Comparison of ENCODE assay signal across 8 cellular contexts in the genomic region with DNA sequence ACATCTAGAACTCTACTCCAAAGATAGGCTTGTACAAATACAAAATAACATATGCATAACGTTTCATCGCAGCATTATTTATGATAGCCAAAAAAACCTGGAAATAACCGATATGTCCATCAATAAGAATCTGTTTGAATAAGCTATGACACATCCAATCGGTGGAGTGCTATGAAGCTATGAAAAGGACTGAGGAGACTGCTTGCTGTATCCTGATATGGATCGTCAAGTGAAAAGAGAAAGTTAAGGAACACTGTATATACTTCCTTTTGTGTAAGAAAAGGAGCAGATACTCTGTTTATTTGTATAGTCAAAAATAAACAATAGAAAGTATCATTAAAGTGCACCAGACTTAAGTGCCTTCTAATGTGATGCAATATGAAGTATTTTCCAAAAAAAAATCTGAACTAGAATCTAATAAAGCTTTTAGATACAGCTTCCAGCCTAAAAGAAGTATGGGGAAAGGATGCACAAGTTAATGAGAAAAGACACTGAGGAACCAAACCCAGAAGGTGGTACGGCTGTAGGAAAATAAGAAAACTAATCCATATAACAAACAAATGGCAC.
A peak's percentile ranks its signal among the peaks of the same experiment; 100 is the strongest.
DNase-seq lines count a peak whose midpoint lies in the region; ATAC-seq and TF ChIP-seq lines count a peak whose summit lies in the region.

No MANE protein-coding gene starts in this region.

- H3K27me3 ChIP-seq in HL-60 (ENCODE audit: insufficient read depth, poor library complexity, severe bottlenecking) (no peaks in the 10 kb centered on the region), muscle layer of duodenum (ENCODE audit: low read depth, low read length) (no peaks in the 10 kb centered on the region)

- no peaks in the 10 kb centered on the region for H3K9me3 ChIP-seq in muscle layer of duodenum (ENCODE audit: control insufficient read depth in 1 of 2, low read length in 2 of 2)

- no peak for ATAC-seq in GM18517 (IDR thresholded peaks at IDR 0.05; ENCODE audit: unreplicated experiment)
- no peak for ATAC-seq in GM19324 (IDR thresholded peaks at IDR 0.05; ENCODE audit: low FRiP score, unreplicated experiment)

- peaks cover 0 to 10% of the 10 kb centered on the region in 2 donors for H3K4me1 ChIP-seq in muscle layer of duodenum (ENCODE audit: control insufficient read depth in 1 of 2, insufficient read depth in 2 of 2, low read length in 2 of 2)

- no peak overlapping the region; the same call in 1 of the 2 replicates for H3K4me3 ChIP-seq in HL-60 (replicated peaks; ENCODE audit: insufficient read depth, low read length)
- H3K4me3 ChIP-seq in muscle layer of duodenum (ENCODE audit: low read depth in 1 of 2, low read length in 2 of 2): peak overlapping the region; percentile 64 to 67

- peaks cover 0 to 4% of the 10 kb centered on the region in 2 donors for H3K36me3 ChIP-seq in muscle layer of duodenum (ENCODE audit: control insufficient read depth in 1 of 2, insufficient read depth in 2 of 2, low read length in 2 of 2)

- no peak for TF ChIP-seq CTCF in 22Rv1 (IDR thresholded peaks at IDR 0.05)
- TF ChIP-seq CTCF in HL-60 (IDR thresholded peaks at IDR 0.05; ENCODE audit: insufficient read depth, low read length): no peak

- H3K27ac ChIP-seq in 22Rv1 (peak overlapping the region; percentile 88), HL-60 (replicated peaks) (peak overlapping the region; percentile 63), caudate nucleus (ENCODE audit: low read depth, low read length) (peak overlapping the region; percentile 91), muscle layer of duodenum (ENCODE audit: low read length) (peak overlapping the region; percentile 75)

- no peak for DNase-seq in HL-60 (ENCODE audit: low read depth in 1 of 2, low spot score in 1 of 2)
- DNase-seq in caudate nucleus (lab: John Stamatoyannopoulos, UW): no peak
- no peak for DNase-seq in DMS153 (lab: John Stamatoyannopoulos, UW)
- no peak for DNase-seq in NCI-H1105 treated with DMSO at 0.1 percent for 48 hours (lab: John Stamatoyannopoulos, UW)
